In genomic region chr1:173208146-173208545, GRCh38 we compare ENCODE assay signal across 20 cellular contexts.
"Had no signal": no experiment of that assay in that cellular context is flagged by ENCODE, and none has a peak within 500 bp of the region (broad histone marks: within the 10 kb centered on the region; RNA-seq: fewer than 3 reads in every experiment).

No MANE protein-coding gene starts in this region.

- H3K36me3 ChIP-seq: gastrocnemius medialis, heart right ventricle, neural progenitor cell, ovary, right atrium auricular region, sigmoid colon, suprapubic skin, thyroid gland had no signal

- H2AFZ ChIP-seq: neural progenitor cell had no signal

- H3K27me3 ChIP-seq: dorsolateral prefrontal cortex, gastrocnemius medialis, heart right ventricle, neural progenitor cell, ovary, right atrium auricular region, sigmoid colon, suprapubic skin, thyroid gland had no signal

- H3K9ac ChIP-seq: neural progenitor cell had no signal

- FAIRE-seq: small intestine, urothelium cell line had no signal

- H3K4me1 ChIP-seq: gastrocnemius medialis, thyroid gland had no signal

- DNase-seq: dorsolateral prefrontal cortex; effector CD8-positive, alpha-beta T cell; gastrocnemius medialis; heart right ventricle; hypothalamus; islet precursor cell; mammary epithelial cell; naive thymus-derived CD8-positive, alpha-beta T cell; nucleus accumbens; ovary; sigmoid colon; small intestine; stimulated activated CD4-positive, alpha-beta T cell treated with anti-CD3 and anti-CD28 coated beads, Interleukin-12 subunit alpha, Interleukin-12 subunit beta, amount 100 ng/mL, for 4 hours; stimulated activated naive CD4-positive, alpha-beta T cell; thyroid gland had no signal

- H3K4me3 ChIP-seq: coronary artery, gastrocnemius medialis, heart right ventricle, neural progenitor cell, ovary, sigmoid colon, suprapubic skin, thyroid gland had no signal

- H3K4me2 ChIP-seq: neural progenitor cell had no signal

- H3K9me3 ChIP-seq: gastrocnemius medialis, heart right ventricle, ovary, right atrium auricular region, sigmoid colon, suprapubic skin, thyroid gland had no signal
